9 cellular contexts compared by ENCODE assay signal in the genomic region with DNA sequence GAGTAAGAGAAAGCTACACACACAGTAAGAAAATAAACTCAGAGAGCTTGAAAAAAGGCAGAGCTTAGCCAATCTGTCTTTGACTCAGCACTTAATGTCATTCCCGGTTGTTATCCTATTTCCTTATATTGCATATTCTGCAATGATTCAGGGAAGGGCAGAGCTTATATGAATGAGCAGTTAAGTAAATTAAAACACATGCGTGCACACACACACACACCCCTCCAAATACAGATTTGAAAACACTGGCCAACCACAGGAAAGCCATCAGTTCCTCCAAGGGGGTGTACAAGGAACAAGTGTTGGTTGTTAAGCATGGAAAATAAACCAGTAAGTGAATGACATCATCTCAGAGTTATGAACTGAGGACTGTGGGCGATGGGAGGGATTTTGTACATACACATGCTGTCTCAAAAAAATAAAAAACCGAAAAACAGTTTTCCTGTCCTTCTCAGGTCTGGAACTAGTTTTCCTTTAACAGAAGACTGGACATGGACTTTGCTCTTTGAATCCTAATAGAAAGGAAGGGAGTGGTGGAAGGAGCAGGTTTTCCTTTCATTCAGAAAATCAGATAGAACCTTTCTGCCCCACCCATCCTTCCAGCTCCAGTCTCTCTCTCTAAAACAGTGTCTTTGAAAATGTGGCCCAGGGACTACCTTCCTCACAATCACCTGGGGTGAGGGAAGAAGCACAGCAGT. TPM values are rescaled to one million over a fixed set of nuclear protein-coding genes. Genes with fewer than 3 reads are reported as not detected.
DNase-seq lines count a peak whose midpoint lies in the region; ATAC-seq and TF ChIP-seq lines count a peak whose summit lies in the region.
"Had no signal": no experiment of that assay in that cellular context is flagged by ENCODE, and none has a peak within 500 bp of the region (broad histone marks: within the 10 kb centered on the region; RNA-seq: fewer than 3 reads in every experiment).

No MANE protein-coding gene starts in this region.

- H3K4me3 Mint-ChIP-seq in GM23338, result peak overlapping the region; percentile 96

- peaks cover 16% of the 10 kb centered on the region for H3K79me2 ChIP-seq in GM23338 (replicated peaks; ENCODE audit: insufficient read depth)
- H3K79me2 ChIP-seq: parathyroid adenoma had no signal

- peaks cover 7% of the 10 kb centered on the region for H4K20me1 ChIP-seq in GM23338 (replicated peaks; ENCODE audit: insufficient read depth)

- H3F3A ChIP-seq in GM23338 (replicated peaks; ENCODE audit: low read depth), result 0 out of 2 replicates have a peak, but pooled peaks cover 12% of the 10 kb centered on the region

- H3K27ac ChIP-seq in GM23338 (ENCODE audit: low read depth), result no peak overlapping the region
- H3K27ac ChIP-seq: parathyroid adenoma had no signal

- DNase-seq in A172 (ENCODE audit: low spot score), result peak; percentile 87
- no peak for DNase-seq in GM23338 (ENCODE audit: low spot score)
- peak; percentile 36 for DNase-seq in SW480 (ENCODE audit: low spot score)
- DNase-seq in hepatic stellate cell (ENCODE audit: low spot score), result peak; percentile 84
- no peak for DNase-seq in cerebellar cortex (ENCODE audit: low spot score)
- DNase-seq in NCI-H82 (lab: John Stamatoyannopoulos, UW), result no peak
- no peak for DNase-seq in hippocampal formation (lab: John Stamatoyannopoulos, UW)

- peaks cover 5% of the 10 kb centered on the region for H3K27me3 Mint-ChIP-seq in GM23338 (ENCODE audit: insufficient read depth, low read depth, poor library complexity)

- peaks cover 15% of the 10 kb centered on the region for H3K4me1 Mint-ChIP-seq in GM23338

- ATAC-seq in GM23338 (no peak), HG03460 (IDR thresholded peaks at IDR 0.05; ENCODE audit: unreplicated experiment) (no peak)

- H3K4me3 ChIP-seq in GM23338, result peak overlapping the region; percentile 96

- peaks cover 13% of the 10 kb centered on the region for H3K36me3 Mint-ChIP-seq in GM23338 (ENCODE audit: low read depth)

- H3K4me1 ChIP-seq in GM23338 (ENCODE audit: insufficient read depth), result peaks cover 10% of the 10 kb centered on the region
- H3K4me1 ChIP-seq: parathyroid adenoma had no signal

- 0 out of 2 replicates have a peak, but pooled peaks cover 7% of the 10 kb centered on the region for H3K36me3 ChIP-seq in GM23338 (ENCODE audit: insufficient read depth)

- H3K4me2 ChIP-seq in GM23338, result peak overlapping the region; percentile 98

- no peak for TF ChIP-seq CTCF in GM23338 (conservative IDR thresholded peaks at IDR 0.05; ENCODE audit: low read depth in 2 of 2)

- H3K27ac Mint-ChIP-seq in GM23338, result no peak overlapping the region

- H3K9me3 Mint-ChIP-seq in GM23338, result no peaks in the 10 kb centered on the region

- H3K27me3 ChIP-seq in GM23338 (ENCODE audit: insufficient read depth), result no peaks in the 10 kb centered on the region

- peak overlapping the region; percentile 99 for H2AFZ ChIP-seq in GM23338

- no peaks in the 10 kb centered on the region for H3K9me2 ChIP-seq in GM23338 (ENCODE audit: insufficient read depth)

TF ChIP-seq in GM23338, 12 proteins besides CTCF, POLR2A, EP300 and RAD21 (continues in another document):
- no peak for TF ChIP-seq ZNF114 (CRISPR knock-in tag; IDR thresholded peaks at IDR 0.05)
- no peak for TF ChIP-seq EZH2 (IDR thresholded peaks at IDR 0.05; ENCODE audit: low read depth, unreplicated experiment)
- no peak for TF ChIP-seq CREB1 (CRISPR knock-in tag; IDR thresholded peaks at IDR 0.05; ENCODE audit: low read depth)
- no peak for TF ChIP-seq NANOG (IDR thresholded peaks at IDR 0.05; ENCODE audit: borderline replicate concordance)
- no peak for TF ChIP-seq ZNF331 (CRISPR knock-in tag; IDR thresholded peaks at IDR 0.05; ENCODE audit: low read depth)
- TF ChIP-seq JUNB (IDR thresholded peaks at IDR 0.05; ENCODE audit: unreplicated experiment), result no peak
- no peak for TF ChIP-seq EZH2phosphoT487 (IDR thresholded peaks at IDR 0.05; ENCODE audit: unreplicated experiment)
- TF ChIP-seq, protein P1, sequence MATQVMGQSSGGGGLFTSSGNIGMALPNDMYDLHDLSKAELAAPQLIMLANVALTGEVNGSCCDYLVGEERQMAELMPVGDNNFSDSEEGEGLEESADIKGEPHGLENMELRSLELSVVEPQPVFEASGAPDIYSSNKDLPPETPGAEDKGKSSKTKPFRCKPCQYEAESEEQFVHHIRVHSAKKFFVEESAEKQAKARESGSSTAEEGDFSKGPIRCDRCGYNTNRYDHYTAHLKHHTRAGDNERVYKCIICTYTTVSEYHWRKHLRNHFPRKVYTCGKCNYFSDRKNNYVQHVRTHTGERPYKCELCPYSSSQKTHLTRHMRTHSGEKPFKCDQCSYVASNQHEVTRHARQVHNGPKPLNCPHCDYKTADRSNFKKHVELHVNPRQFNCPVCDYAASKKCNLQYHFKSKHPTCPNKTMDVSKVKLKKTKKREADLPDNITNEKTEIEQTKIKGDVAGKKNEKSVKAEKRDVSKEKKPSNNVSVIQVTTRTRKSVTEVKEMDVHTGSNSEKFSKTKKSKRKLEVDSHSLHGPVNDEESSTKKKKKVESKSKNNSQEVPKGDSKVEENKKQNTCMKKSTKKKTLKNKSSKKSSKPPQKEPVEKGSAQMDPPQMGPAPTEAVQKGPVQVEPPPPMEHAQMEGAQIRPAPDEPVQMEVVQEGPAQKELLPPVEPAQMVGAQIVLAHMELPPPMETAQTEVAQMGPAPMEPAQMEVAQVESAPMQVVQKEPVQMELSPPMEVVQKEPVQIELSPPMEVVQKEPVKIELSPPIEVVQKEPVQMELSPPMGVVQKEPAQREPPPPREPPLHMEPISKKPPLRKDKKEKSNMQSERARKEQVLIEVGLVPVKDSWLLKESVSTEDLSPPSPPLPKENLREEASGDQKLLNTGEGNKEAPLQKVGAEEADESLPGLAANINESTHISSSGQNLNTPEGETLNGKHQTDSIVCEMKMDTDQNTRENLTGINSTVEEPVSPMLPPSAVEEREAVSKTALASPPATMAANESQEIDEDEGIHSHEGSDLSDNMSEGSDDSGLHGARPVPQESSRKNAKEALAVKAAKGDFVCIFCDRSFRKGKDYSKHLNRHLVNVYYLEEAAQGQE (IDR thresholded peaks at IDR 0.05; ENCODE audit: unreplicated experiment), result no peak
- TF ChIP-seq, protein P2, sequence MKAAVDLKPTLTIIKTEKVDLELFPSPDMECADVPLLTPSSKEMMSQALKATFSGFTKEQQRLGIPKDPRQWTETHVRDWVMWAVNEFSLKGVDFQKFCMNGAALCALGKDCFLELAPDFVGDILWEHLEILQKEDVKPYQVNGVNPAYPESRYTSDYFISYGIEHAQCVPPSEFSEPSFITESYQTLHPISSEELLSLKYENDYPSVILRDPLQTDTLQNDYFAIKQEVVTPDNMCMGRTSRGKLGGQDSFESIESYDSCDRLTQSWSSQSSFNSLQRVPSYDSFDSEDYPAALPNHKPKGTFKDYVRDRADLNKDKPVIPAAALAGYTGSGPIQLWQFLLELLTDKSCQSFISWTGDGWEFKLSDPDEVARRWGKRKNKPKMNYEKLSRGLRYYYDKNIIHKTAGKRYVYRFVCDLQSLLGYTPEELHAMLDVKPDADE (IDR thresholded peaks at IDR 0.05), result no peak

RNA-seq across cellular contexts. Expression of gene IQGAP3, which starts 1.0 kb away (rescaled TPM):
- total RNA-seq in A172 (2014; rRNA removed; shearing (Covaris generic)), result 58.9 and 66.2 TPM in 2 replicates
- total RNA-seq in GM23338 (2014; rRNA removed; shearing (Covaris generic)), result 25.7 and 31.8 TPM in 2 replicates
- 11.9 and 12.8 TPM in 2 replicates for polyA plus RNA-seq in GM23338 (2016; fragmentation: Nextera tagmentation; extraction: Ambion mirVana)

RNA-seq across cellular contexts. Expression of gene TTC24, which starts 8.1 kb away (rescaled TPM):
- not detected in 2 replicates for total RNA-seq in A172 (2014; rRNA removed; shearing (Covaris generic))
- not detected in 2 replicates for total RNA-seq in GM23338 (2014; rRNA removed; shearing (Covaris generic))
- not detected in 2 replicates for polyA plus RNA-seq in GM23338 (2016; fragmentation: Nextera tagmentation; extraction: Ambion mirVana)

RNA-seq across cellular contexts. Expression of gene NAXE, which starts 20.2 kb away (rescaled TPM):
- total RNA-seq in A172 (2014; rRNA removed; shearing (Covaris generic)), result 174 and 204 TPM in 2 replicates
- total RNA-seq in GM23338 (2014; rRNA removed; shearing (Covaris generic)), result 62.6 and 87.5 TPM in 2 replicates
- polyA plus RNA-seq in GM23338 (2016; fragmentation: Nextera tagmentation; extraction: Ambion mirVana), result 82.1 and 83.1 TPM in 2 replicates

RNA-seq across cellular contexts. Expression of gene GPATCH4, which starts 29.9 kb away (rescaled TPM):
- 53.1 and 54.1 TPM in 2 replicates for total RNA-seq in A172 (2014; rRNA removed; shearing (Covaris generic))
- 58.9 and 95.7 TPM in 2 replicates for total RNA-seq in GM23338 (2014; rRNA removed; shearing (Covaris generic))
- 174 and 187 TPM in 2 replicates for polyA plus RNA-seq in GM23338 (2016; fragmentation: Nextera tagmentation; extraction: Ambion mirVana)

RNA-seq across cellular contexts. Expression of gene HAPLN2, which starts 47.8 kb away (rescaled TPM):
- total RNA-seq in A172 (2014; rRNA removed; shearing (Covaris generic)), result 0.26 TPM in 1 of 2 replicates, not detected in the other
- total RNA-seq in GM23338 (2014; rRNA removed; shearing (Covaris generic)), result not detected in 2 replicates
- polyA plus RNA-seq in GM23338 (2016; fragmentation: Nextera tagmentation; extraction: Ambion mirVana), result 0.53 TPM in 1 of 2 replicates, not detected in the other

Comparison
In these comparisons a context has a peak if more than half of its experiments do, and no peak if none do; other contexts are left out.
1. DNase-seq: peak in A172 (single experiment), SW480 (single experiment) and hepatic stellate cell (single experiment); none in GM23338 (single experiment), cerebellar cortex (single experiment), NCI-H82 (single experiment) and hippocampal formation (0 of 2).